ENCODE assay signal across 24 cellular contexts in genomic region chr3:50660386-50660785, GRCh38.
"Had no signal": no experiment of that assay in that cellular context is flagged by ENCODE, and none has a peak within 500 bp of the region (broad histone marks: within the 10 kb centered on the region; RNA-seq: fewer than 3 reads in every experiment).

No MANE protein-coding gene starts in this region.

- H3K4me3 Mint-ChIP-seq: activated CD8-positive, alpha-beta T cell treated with anti-CD3 and anti-CD28 coated beads, Interleukin-2, amount 10 ng/mL, durations not matched to agents 7 days and 5 days; activated naive CD8-positive, alpha-beta T cell; dendritic cell treated with granulocyte-macrophage colony-stimulating factor and Interleukin-4, amounts not matched to agents 40 ng/mL and 50 ng/mL, for 4 days; natural killer cell treated with Interleukin-12 subunit alpha and Interleukin-12 subunit beta and Interleukin-15 and Interleukin-18, amount 100 ng/mL, for 72 hours; stimulated activated naive CD8-positive, alpha-beta T cell treated with anti-CD3 and anti-CD28 coated beads, Interleukin-15, Interleukin-2, amounts not matched to agents 100 ng/mL and 50 ng/mL, for 24 hours had no signal

- H3K27ac ChIP-seq: left lung, neutrophil, ovary, psoas muscle, right atrium auricular region, SK-N-MC, tibial nerve, uterus had no signal

- H3K4me1 ChIP-seq: psoas muscle, tibial nerve, uterus had no signal

- H3K36me3 ChIP-seq: left lung, neutrophil, ovary, right atrium auricular region, tibial nerve, uterus had no signal

- H3K9me3 Mint-ChIP-seq: dendritic cell treated with granulocyte-macrophage colony-stimulating factor and Interleukin-4, amounts not matched to agents 40 ng/mL and 50 ng/mL, for 4 days; natural killer cell treated with Interleukin-12 subunit alpha and Interleukin-12 subunit beta and Interleukin-15 and Interleukin-18, amount 100 ng/mL, for 72 hours; stimulated activated naive CD8-positive, alpha-beta T cell treated with anti-CD3 and anti-CD28 coated beads, Interleukin-15, Interleukin-2, amounts not matched to agents 100 ng/mL and 50 ng/mL, for 24 hours had no signal

- H3K27me3 Mint-ChIP-seq: activated naive CD8-positive, alpha-beta T cell; natural killer cell treated with Interleukin-12 subunit alpha and Interleukin-12 subunit beta and Interleukin-15 and Interleukin-18, amount 100 ng/mL, for 72 hours; stimulated activated naive CD8-positive, alpha-beta T cell treated with anti-CD3 and anti-CD28 coated beads, Interleukin-15, Interleukin-2, amounts not matched to agents 100 ng/mL and 50 ng/mL, for 24 hours had no signal

- DNase-seq: activated CD4-positive, alpha-beta T cell treated with anti-CD3 and anti-CD28 coated beads for 1 hour; activated CD4-positive, alpha-beta T cell treated with anti-CD3 and anti-CD28 coated beads, Interleukin-2, amount 50 U/mL, for 1 hour; activated CD8-positive, alpha-beta T cell treated with anti-CD3 and anti-CD28 coated beads, Interleukin-2, amount 10 ng/mL, durations not matched to agents 7 days and 5 days; activated naive CD4-positive, alpha-beta T cell; amniotic stem cell; cerebellar nuclear complex; effector CD4-positive, alpha-beta T cell; erythroblast; foreskin fibroblast; stimulated activated CD4-positive, alpha-beta T cell treated with anti-CD3 and anti-CD28 coated beads, Interleukin-4, amount 100 ng/mL, for 24 hours; T-helper 2 cell had no signal

- H3K27ac Mint-ChIP-seq: activated CD8-positive, alpha-beta T cell treated with anti-CD3 and anti-CD28 coated beads, Interleukin-2, amount 10 ng/mL, durations not matched to agents 7 days and 5 days; activated naive CD8-positive, alpha-beta T cell; dendritic cell treated with granulocyte-macrophage colony-stimulating factor and Interleukin-4, amounts not matched to agents 40 ng/mL and 50 ng/mL, for 4 days; natural killer cell treated with Interleukin-12 subunit alpha and Interleukin-12 subunit beta and Interleukin-15 and Interleukin-18, amount 100 ng/mL, for 72 hours; stimulated activated naive CD8-positive, alpha-beta T cell treated with anti-CD3 and anti-CD28 coated beads, Interleukin-15, Interleukin-2, amounts not matched to agents 100 ng/mL and 50 ng/mL, for 24 hours had no signal

- H3K27me3 ChIP-seq: left lung, neutrophil, ovary, right atrium auricular region, tibial nerve, uterus had no signal

- H3K4me3 ChIP-seq: left lung, lung, ovary, psoas muscle, right atrium auricular region, SK-N-MC, tibial nerve, uterus had no signal

- H3K9me3 ChIP-seq: left lung, neutrophil, ovary, psoas muscle, right atrium auricular region, tibial nerve, uterus had no signal

- ATAC-seq: activated CD8-positive, alpha-beta T cell treated with anti-CD3 and anti-CD28 coated beads, Interleukin-2, amount 10 ng/mL, durations not matched to agents 7 days and 5 days; left lung; natural killer cell treated with Interleukin-12 subunit alpha and Interleukin-12 subunit beta and Interleukin-15 and Interleukin-18, amount 100 ng/mL, for 72 hours; psoas muscle had no signal

- H3K36me3 Mint-ChIP-seq: activated naive CD8-positive, alpha-beta T cell; natural killer cell treated with Interleukin-12 subunit alpha and Interleukin-12 subunit beta and Interleukin-15 and Interleukin-18, amount 100 ng/mL, for 72 hours had no signal
